8 cellular contexts compared by ENCODE assay signal in genomic region chr18:23503967-23504352, GRCh38. TPM values are rescaled to one million over a fixed set of nuclear protein-coding genes. Genes with fewer than 3 reads are reported as not detected.
DNase-seq lines count a peak whose midpoint lies in the region; ATAC-seq and TF ChIP-seq lines count a peak whose summit lies in the region.

No MANE protein-coding gene starts in this region.

- TF ChIP-seq RAD21 in SK-N-SH (IDR thresholded peaks at IDR 0.05; ENCODE audit: low read length) = no peak

- no peaks in the 10 kb centered on the region for H3K9me2 ChIP-seq in SK-N-SH

- H3K27me3 Mint-ChIP-seq in activated T-helper 1 cell treated with anti-CD3 and anti-CD28 coated beads, Interleukin-12 subunit alpha, Interleukin-12 subunit beta, Interleukin-2, Interleukin-4 antibody, amounts not matched to agents 30 ng/mL and 10 ng/mL and 1 ng/mL, durations not matched to agents 14 hours and 24 hours and 36 hours (ENCODE audit: insufficient read depth) = no peaks in the 10 kb centered on the region

- peaks cover 27% of the 10 kb centered on the region for H3K36me3 Mint-ChIP-seq in activated T-helper 1 cell treated with anti-CD3 and anti-CD28 coated beads, Interleukin-12 subunit alpha, Interleukin-12 subunit beta, Interleukin-2, Interleukin-4 antibody, amounts not matched to agents 30 ng/mL and 10 ng/mL and 1 ng/mL, durations not matched to agents 14 hours and 24 hours and 36 hours (ENCODE audit: low read depth)

- H3K4me3 ChIP-seq in SK-N-SH (ENCODE audit: low read depth in 2 of 2, low read length in 1 of 2) (peak overlapping the region; percentile 91 to 96), iPS-15b (ENCODE audit: low read depth, low read length) (peak overlapping the region; percentile 77), subcutaneous abdominal adipose tissue (ENCODE audit: low read depth in 1 of 5, low read length in 5 of 5) (peak overlapping the region; percentile 65 to 93 (median 87))

- intact Hi-C loops in activated T-helper 1 cell treated with anti-CD3 and anti-CD28 coated beads, Interleukin-12 subunit alpha, Interleukin-12 subunit beta, Interleukin-2, Interleukin-4 antibody, amounts not matched to agents 30 ng/mL and 10 ng/mL and 1 ng/mL, durations not matched to agents 14 hours and 24 hours and 36 hours (cut with micrococcal nuclease) = loop anchor here (1.0 to 5.0 kb wide), 8 partner anchors 8 to 571 kb away; partner anchors contain the start of genes NPC1, RBBP8 and RIOK3

- POLR2A ChIA-PET in SK-N-SH (lab: Yijun Ruan, JAX) = no interaction called here

- no peaks in the 10 kb centered on the region for H3K27me3 ChIP-seq in SK-N-SH (ENCODE audit: insufficient read depth)
- H3K27me3 ChIP-seq in iPS-15b (ENCODE audit: control insufficient read depth, insufficient read depth, low read length) = peaks cover 19% of the 10 kb centered on the region
- H3K27me3 ChIP-seq in subcutaneous abdominal adipose tissue (ENCODE audit: control insufficient read depth in 5 of 5, insufficient read depth in 4 of 5, low read length in 5 of 5) = no peaks in the 10 kb centered on the region

- no peak for TF ChIP-seq CTCF in SK-N-SH (IDR thresholded peaks at IDR 0.05)

- H3K79me2 ChIP-seq in SK-N-SH (ENCODE audit: insufficient read depth) = peaks cover 42% of the 10 kb centered on the region

- DNase-seq in SK-N-SH (no peak), nucleus accumbens (lab: John Stamatoyannopoulos, UW) (no peak)
- peak; percentile 9 for DNase-seq in activated T-helper 1 cell treated with anti-CD3 and anti-CD28 coated beads, Interleukin-12 subunit alpha, Interleukin-12 subunit beta, Interleukin-2, Interleukin-4 antibody, amounts not matched to agents 30 ng/mL and 10 ng/mL and 1 ng/mL, durations not matched to agents 14 hours and 24 hours and 36 hours (ENCODE audit: low spot score)

- no peaks in the 10 kb centered on the region for H3K9me3 ChIP-seq in SK-N-SH
- no peaks in the 10 kb centered on the region for H3K9me3 ChIP-seq in iPS-15b (ENCODE audit: control insufficient read depth, insufficient read depth, low read length)
- no peaks in the 10 kb centered on the region for H3K9me3 ChIP-seq in subcutaneous abdominal adipose tissue (ENCODE audit: control insufficient read depth in 5 of 5, low read length in 5 of 5)

- H3K4me1 ChIP-seq in SK-N-SH (ENCODE audit: control insufficient read depth in 1 of 2, insufficient read depth in 2 of 2, low read depth in 1 of 2, low read length in 1 of 2) = peaks cover 8 to 24% of the 10 kb centered on the region in 2 experiments; a peak in 1 of 4 replicates
- H3K4me1 ChIP-seq in iPS-15b (ENCODE audit: control insufficient read depth, insufficient read depth, low read length) = peaks cover 2% of the 10 kb centered on the region
- H3K4me1 ChIP-seq in subcutaneous abdominal adipose tissue (ENCODE audit: control insufficient read depth in 5 of 5, insufficient read depth in 5 of 5, low read length in 5 of 5) = peaks cover 3 to 34% (median 28%) of the 10 kb centered on the region in 5 donors

- H3K9ac ChIP-seq in SK-N-SH (peak overlapping the region; percentile 94), iPS-15b (ENCODE audit: low read depth, low read length) (peak overlapping the region; percentile 60), subcutaneous abdominal adipose tissue (ENCODE audit: low read length in 5 of 5) (peak overlapping the region; percentile 75 to 91 (median 84))

- H3K36me3 ChIP-seq in SK-N-SH (replicated peaks in 1 of 2; ENCODE audit: control insufficient read depth in 1 of 2, insufficient read depth in 2 of 2, low read length in 1 of 2) = peaks cover 11 to 17% of the 10 kb centered on the region in 2 experiments
- peaks cover 3% of the 10 kb centered on the region for H3K36me3 ChIP-seq in iPS-15b (ENCODE audit: control insufficient read depth, insufficient read depth, low read length)
- H3K36me3 ChIP-seq in subcutaneous abdominal adipose tissue (ENCODE audit: control insufficient read depth in 5 of 5, insufficient read depth in 5 of 5, low read length in 5 of 5) = peaks cover 3 to 16% (median 11%) of the 10 kb centered on the region in 5 donors

- ATAC-seq in SK-N-SH treated with all-trans-retinoic acid at 6 μM for 48 hours = no peak
- ATAC-seq in HG02588 (IDR thresholded peaks at IDR 0.05; ENCODE audit: unreplicated experiment) = no peak
- ATAC-seq in GM21390 (IDR thresholded peaks at IDR 0.05; ENCODE audit: unreplicated experiment) = no peak

- no peaks in the 10 kb centered on the region for H3K9me3 Mint-ChIP-seq in activated T-helper 1 cell treated with anti-CD3 and anti-CD28 coated beads, Interleukin-12 subunit alpha, Interleukin-12 subunit beta, Interleukin-2, Interleukin-4 antibody, amounts not matched to agents 30 ng/mL and 10 ng/mL and 1 ng/mL, durations not matched to agents 14 hours and 24 hours and 36 hours

- H3F3A ChIP-seq in SK-N-SH (replicated peaks; ENCODE audit: insufficient read depth) = peaks cover 5% of the 10 kb centered on the region

- H3K4me2 ChIP-seq in SK-N-SH = peak overlapping the region; percentile 89

- WGBS in SK-N-SH (ENCODE audit: low lambda C conversion rate) = 3% methylated on average over 21 of the region's 21 CpGs

- 0 out of 2 replicates have a peak, but pooled peaks cover 8% of the 10 kb centered on the region for H4K20me1 ChIP-seq in SK-N-SH (ENCODE audit: insufficient read depth)

- no peak for TF ChIP-seq EP300 in SK-N-SH (IDR thresholded peaks at IDR 0.05; ENCODE audit: borderline replicate concordance in 1 of 2, low read depth in 1 of 2, low read length in 1 of 2)

- H3K27ac ChIP-seq in SK-N-SH (ENCODE audit: low read depth in 2 of 2, low read length in 1 of 2) (peak overlapping the region; percentile 34 to 66; a peak in 2 of 4 replicates), subcutaneous abdominal adipose tissue (ENCODE audit: low read depth, low read length) (peak overlapping the region; percentile 69)

- peak overlapping the region; percentile 97 for H3K4me3 Mint-ChIP-seq in activated T-helper 1 cell treated with anti-CD3 and anti-CD28 coated beads, Interleukin-12 subunit alpha, Interleukin-12 subunit beta, Interleukin-2, Interleukin-4 antibody, amounts not matched to agents 30 ng/mL and 10 ng/mL and 1 ng/mL, durations not matched to agents 14 hours and 24 hours and 36 hours

- H3K4me1 Mint-ChIP-seq in activated T-helper 1 cell treated with anti-CD3 and anti-CD28 coated beads, Interleukin-12 subunit alpha, Interleukin-12 subunit beta, Interleukin-2, Interleukin-4 antibody, amounts not matched to agents 30 ng/mL and 10 ng/mL and 1 ng/mL, durations not matched to agents 14 hours and 24 hours and 36 hours (ENCODE audit: low read depth) = peaks cover 64% of the 10 kb centered on the region

- H3K27ac Mint-ChIP-seq in activated T-helper 1 cell treated with anti-CD3 and anti-CD28 coated beads, Interleukin-12 subunit alpha, Interleukin-12 subunit beta, Interleukin-2, Interleukin-4 antibody, amounts not matched to agents 30 ng/mL and 10 ng/mL and 1 ng/mL, durations not matched to agents 14 hours and 24 hours and 36 hours = peak overlapping the region; percentile 91

- H2AFZ ChIP-seq in SK-N-SH (ENCODE audit: low read depth) = peak overlapping the region; percentile 69

- CTCF ChIA-PET in SK-N-SH (lab: Yijun Ruan, JAX) = interaction anchor here (0.9 to 1.8 kb wide), 2 partner anchors 12 to 88 kb away, joined by 3 to 6 read pairs; no protein-coding TSS in a partner anchor

TF ChIP-seq in SK-N-SH, 30 proteins besides CTCF, POLR2A, EP300 and RAD21 (continues in another document):
- TF ChIP-seq SIN3A (IDR thresholded peaks at IDR 0.05; ENCODE audit: borderline replicate concordance, low read depth, low read length) = no peak
- TF ChIP-seq NFIC (IDR thresholded peaks at IDR 0.05; ENCODE audit: borderline replicate concordance) = no peak
- TF ChIP-seq USF2 (IDR thresholded peaks at IDR 0.05; ENCODE audit: borderline replicate concordance, low read depth, low read length) = no peak
- TF ChIP-seq CHD2 (IDR thresholded peaks at IDR 0.05; ENCODE audit: low read length, partially characterized antibody) = no peak

TF ChIP-seq in SK-N-SH treated with all-trans-retinoic acid at 6 μM for 48 hours, 23 proteins besides CTCF, POLR2A, EP300 and RAD21 (continues in another document):
- no peak for TF ChIP-seq OSR1 (CRISPR knock-in tag; IDR thresholded peaks at IDR 0.05)
- no peak for TF ChIP-seq TSHZ2 (CRISPR knock-in tag; IDR thresholded peaks at IDR 0.05)
- no peak for TF ChIP-seq SNAI2 (CRISPR knock-in tag; IDR thresholded peaks at IDR 0.05)

RNA-seq across cellular contexts. Expression of gene RMC1, which starts 0.6 kb away (rescaled TPM):
- polyA plus RNA-seq in SK-N-SH (2012; rRNA removed) = 22.4 and 26.4 TPM in 2 replicates
- polyA plus RNA-seq in SK-N-SH (2012; cell fraction: cytosol; rRNA removed) = 29.9 and 31.9 TPM in 2 replicates
- 68.5 and 81.5 TPM in 2 replicates for polyA plus RNA-seq in SK-N-SH (2012; cell fraction: nucleus; rRNA removed)
- total RNA-seq in activated T-helper 1 cell treated with anti-CD3 and anti-CD28 coated beads, Interleukin-12 subunit alpha, Interleukin-12 subunit beta, Interleukin-2, Interleukin-4 antibody, amounts not matched to agents 30 ng/mL and 10 ng/mL and 1 ng/mL, durations not matched to agents 14 hours and 24 hours and 36 hours = 56.3 and 56.7 TPM in 2 replicates

RNA-seq across cellular contexts. Expression of gene RIOK3, which starts 50.9 kb away (rescaled TPM):
- 12.3 and 16.5 TPM in 2 replicates for polyA plus RNA-seq in SK-N-SH (2012; rRNA removed)
- 14.9 and 19.2 TPM in 2 replicates for polyA plus RNA-seq in SK-N-SH (2012; cell fraction: cytosol; rRNA removed)
- polyA plus RNA-seq in SK-N-SH (2012; cell fraction: nucleus; rRNA removed) = 30.1 and 41.4 TPM in 2 replicates
- total RNA-seq in activated T-helper 1 cell treated with anti-CD3 and anti-CD28 coated beads, Interleukin-12 subunit alpha, Interleukin-12 subunit beta, Interleukin-2, Interleukin-4 antibody, amounts not matched to agents 30 ng/mL and 10 ng/mL and 1 ng/mL, durations not matched to agents 14 hours and 24 hours and 36 hours = 40.8 and 52.2 TPM in 2 replicates
